16 cellular contexts compared by ENCODE assay signal in the genomic region with DNA sequence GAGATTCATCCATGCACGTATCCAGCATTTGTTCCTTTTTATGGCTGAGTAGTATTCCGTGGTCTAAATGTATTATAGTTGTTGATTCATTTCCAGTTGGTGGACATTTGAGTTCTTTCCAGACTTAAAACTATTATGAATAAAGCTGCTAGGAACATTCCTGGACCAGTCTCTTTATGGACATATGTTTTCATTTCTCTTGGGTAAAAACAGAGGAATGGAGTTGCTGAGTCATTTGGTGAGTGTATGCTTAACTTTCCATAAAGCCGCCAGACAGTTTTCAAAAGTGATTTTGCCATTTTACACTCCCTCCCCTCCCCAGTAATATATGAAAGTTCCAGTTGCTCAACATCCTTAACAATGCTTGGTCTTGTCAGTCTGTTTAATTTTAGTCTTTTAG.
DNase-seq lines count a peak whose midpoint lies in the region; TF ChIP-seq lines count a peak whose summit lies in the region.
"Had no signal": no experiment of that assay in that cellular context is flagged by ENCODE, and none has a peak within 500 bp of the region (broad histone marks: within the 10 kb centered on the region; RNA-seq: fewer than 3 reads in every experiment).

No MANE protein-coding gene starts in this region.

- DNase-seq in A172 (ENCODE audit: low spot score) = peak; percentile 31
- peak; percentile 90 for DNase-seq in GM04504 (ENCODE audit: low read depth)
- DNase-seq in amniotic epithelial cell (ENCODE audit: low read depth) = peak; percentile 92
- peak; percentile 90 for DNase-seq in fibroblast of pulmonary artery (ENCODE audit: low read depth)
- no peak for DNase-seq in RWPE1 (ENCODE audit: low spot score)
- no peak for DNase-seq in NCI-H1436 treated with DMSO at 0.1 percent for 48 hours (lab: John Stamatoyannopoulos, UW)
- DNase-seq in NCI-H1417 (lab: John Stamatoyannopoulos, UW) = no peak
- DNase-seq in Karpas-422 = no peak
- DNase-seq: activated CD4-positive, alpha-beta T cell treated with anti-CD3 and anti-CD28 coated beads for 36 hours; activated T-cell treated with anti-CD3 and anti-CD28 coated beads, Interleukin-2, amount 50 U/mL, for 48 hours; AML-193; DMS 273 treated with DMSO at 0.1 percent for 48 hours; esophagus squamous epithelium; MV-4-11; SHP77; stimulated activated CD8-positive, alpha-beta memory T cell treated with anti-CD3 and anti-CD28 coated beads, Interleukin-4, amount 100 ng/mL, for 48 hours had no signal

- H3K9ac ChIP-seq in Karpas-422 (ENCODE audit: low read length) = no peak overlapping the region

- H3K27me3 ChIP-seq in Karpas-422 (ENCODE audit: low read length) = no peaks in the 10 kb centered on the region; the same call in 1 of the 2 replicates
- H3K27me3 ChIP-seq: esophagus squamous epithelium had no signal

- H3K9me3 ChIP-seq in Karpas-422 (ENCODE audit: low read length) = no peaks in the 10 kb centered on the region
- H3K9me3 ChIP-seq: esophagus squamous epithelium had no signal

- H4K20me1 ChIP-seq in Karpas-422 (ENCODE audit: insufficient read depth, low read depth, low read length) = no peaks in the 10 kb centered on the region

- no peak overlapping the region for H3K27ac ChIP-seq in RWPE1
- no peak overlapping the region for H3K27ac ChIP-seq in Karpas-422 (ENCODE audit: low read length)
- H3K27ac ChIP-seq: esophagus squamous epithelium had no signal

- TF ChIP-seq CTCF in fibroblast of pulmonary artery (IDR thresholded peaks at IDR 0.05; ENCODE audit: low read length, missing control alignments) (no peak), RWPE1 (conservative IDR thresholded peaks at IDR 0.05; ENCODE audit: low read depth) (no peak)

- H3K4me1 ChIP-seq in Karpas-422 (ENCODE audit: low read length) = no peaks in the 10 kb centered on the region
- H3K4me1 ChIP-seq: esophagus squamous epithelium had no signal

- CTCF ChIA-PET in RWPE1 (lab: Yijun Ruan, JAX) = no interaction called here

- H3K4me2 ChIP-seq in Karpas-422 (ENCODE audit: low read depth, low read length, poor library complexity, severe bottlenecking) = no peak overlapping the region

- no peak overlapping the region for H2AFZ ChIP-seq in Karpas-422 (ENCODE audit: low read length)

- no peaks in the 10 kb centered on the region for H3K79me2 ChIP-seq in Karpas-422 (ENCODE audit: low read length)

- H3K9me2 ChIP-seq in Karpas-422 (replicated peaks; ENCODE audit: insufficient read depth, low read length) = no peaks in the 10 kb centered on the region

- POLR2A ChIA-PET in RWPE1 (lab: Yijun Ruan, JAX; ENCODE audit: low non-redundant PET) = no interaction called here

- H3K36me3 ChIP-seq in Karpas-422 (ENCODE audit: insufficient read depth, low read length) = no peaks in the 10 kb centered on the region
- H3K36me3 ChIP-seq: esophagus squamous epithelium had no signal

- no peak overlapping the region for H3K4me3 ChIP-seq in fibroblast of pulmonary artery (replicated peaks; ENCODE audit: low read depth, low read length)
- H3K4me3 ChIP-seq in Karpas-422 (ENCODE audit: low read length) = no peak overlapping the region
- H3K4me3 ChIP-seq: esophagus squamous epithelium had no signal

Comparison
In these comparisons a context has a peak if more than half of its experiments do, and no peak if none do; other contexts are left out.
1. DNase-seq: peak in A172 (single experiment), GM04504 (single experiment), amniotic epithelial cell (single experiment) and fibroblast of pulmonary artery (single experiment); none in RWPE1 (single experiment), NCI-H1436 treated with DMSO at 0.1 percent for 48 hours (single experiment), NCI-H1417 (0 of 3) and Karpas-422 (single experiment).